ENCODE assay signal across 30 cellular contexts in the genomic region with DNA sequence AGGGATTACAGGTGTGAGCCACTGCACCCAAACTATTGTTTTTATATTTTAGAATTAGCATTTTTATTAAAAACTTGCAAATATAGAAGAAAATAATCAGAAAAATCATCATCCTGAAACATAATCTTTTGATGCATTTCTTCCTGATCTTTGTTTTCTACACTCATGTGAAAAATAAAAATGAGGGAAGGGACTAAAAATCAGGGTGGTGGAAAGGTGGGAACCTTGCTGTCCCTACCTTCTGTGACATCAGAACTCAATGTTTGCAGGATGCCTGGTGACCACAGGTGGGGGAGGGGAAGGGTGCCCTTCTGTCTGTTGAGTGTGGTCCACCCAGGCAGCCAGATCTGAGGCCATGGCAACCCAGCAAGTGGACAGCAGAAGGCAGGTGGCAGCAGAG. TPM values are rescaled to one million over a fixed set of nuclear protein-coding genes. Genes with fewer than 3 reads are reported as not detected.
"Had no signal": no experiment of that assay in that cellular context is flagged by ENCODE, and none has a peak within 500 bp of the region (broad histone marks: within the 10 kb centered on the region; RNA-seq: fewer than 3 reads in every experiment).

A gene (plus strand): TSS at position 301 of the 400 bp plus-strand sequence. CDS start 55 bp downstream, at position 356.

- H3K4me3 ChIP-seq: right lobe of liver, thoracic aorta, uterus had no signal

- H3K27ac ChIP-seq: neutrophil, right lobe of liver, thoracic aorta, uterus had no signal

- H3K27me3 ChIP-seq: neutrophil, right lobe of liver, uterus had no signal

- FAIRE-seq: keratinocyte had no signal

- H3K9me3 ChIP-seq: neutrophil, right lobe of liver, thoracic aorta, uterus had no signal

- H3K4me1 ChIP-seq: right lobe of liver, uterus had no signal

- H3K36me3 ChIP-seq: neutrophil, right lobe of liver, thoracic aorta, uterus had no signal

- DNase-seq: activated CD4-positive, alpha-beta memory T cell treated with anti-CD3 and anti-CD28 coated beads for 36 hours; activated CD4-positive, alpha-beta T cell treated with anti-CD3 and anti-CD28 coated beads, Interleukin-2, amount 10 ng/mL, durations not matched to agents 24 days and 14 days; activated CD4-positive, CD25-positive, alpha-beta regulatory T cell treated with anti-CD3 and anti-CD28 coated beads, Interleukin-2, amount 50 U/mL, for 72 hours; activated CD8-positive, alpha-beta memory T cell treated with anti-CD3 and anti-CD28 coated beads, Interleukin-2, amount 50 U/mL, for 4 hours; activated gamma-delta T cell; activated naive CD4-positive, alpha-beta T cell treated with anti-CD3 and anti-CD28 coated beads, Interleukin-2, amount 10 ng/mL, durations not matched to agents 7 days and 5 days; activated naive CD8-positive, alpha-beta T cell treated with anti-CD3 and anti-CD28 coated beads, Interleukin-2, amount 10 ng/mL, durations not matched to agents 7 days and 5 days; activated T-cell treated with anti-CD3 and anti-CD28 coated beads, Interleukin-2, amount 50 U/mL, for 1 hour; caudate nucleus; foreskin fibroblast; head of caudate nucleus; hippocampal formation; left cardiac atrium; mammary epithelial cell; right lobe of liver; stimulated activated CD4-positive, alpha-beta T cell treated with anti-CD3 and anti-CD28 coated beads, Interleukin-2, amount 100 ng/mL, for 48 hours; uterus had no signal

RNA-seq across cellular contexts. Expression of the gene that starts here (rescaled TPM):
- total RNA-seq: activated CD4-positive, alpha-beta memory T cell treated with anti-CD3 and anti-CD28 coated beads for 36 hours; activated CD4-positive, alpha-beta T cell treated with anti-CD3 and anti-CD28 coated beads, Interleukin-2, amount 10 ng/mL, durations not matched to agents 24 days and 14 days; activated CD8-positive, alpha-beta memory T cell treated with anti-CD3 and anti-CD28 coated beads for 36 hours; activated naive CD8-positive, alpha-beta T cell treated with anti-CD3 and anti-CD28 coated beads, Interleukin-2, amount 10 ng/mL, durations not matched to agents 7 days and 5 days; endodermal cell; esophagus mucosa; left cardiac atrium; liver; mammary epithelial cell; mucosa of gallbladder; osteocyte; progenitor cell of endocrine pancreas; renal cortical epithelial cell; right lobe of liver; skeletal muscle tissue; subcutaneous adipose tissue; thoracic aorta; uterus had no signal
- polyA plus RNA-seq: keratinocyte, liver, mammary epithelial cell had no signal
